12 cellular contexts compared by ENCODE assay signal in genomic region chr14:63875311-63875710, GRCh38. TPM values are rescaled to one million over a fixed set of nuclear protein-coding genes. Genes with fewer than 3 reads are reported as not detected.
DNase-seq lines count a peak whose midpoint lies in the region; ATAC-seq, FAIRE-seq and TF ChIP-seq lines count a peak whose summit lies in the region.
"Had no signal": no experiment of that assay in that cellular context is flagged by ENCODE, and none has a peak within 500 bp of the region (broad histone marks: within the 10 kb centered on the region; RNA-seq: fewer than 3 reads in every experiment).

No MANE protein-coding gene starts in this region.

- WGBS in testis, 2 donors, result 60 to 77% methylated on average over 2 of the region's 2 CpGs
- WGBS in spleen, 5 donors, result 67 to 80% (median 79%) methylated on average over 2 of the region's 2 CpGs

- TF ChIP-seq POLR2A in testis (IDR thresholded peaks at IDR 0.05) (no peak), spleen (IDR thresholded peaks at IDR 0.05) (no peak)

- peaks cover 30 to 36% of the 10 kb centered on the region in 2 donors for H3K4me1 ChIP-seq in kidney (ENCODE audit: control insufficient read depth in 1 of 2, insufficient read depth in 1 of 2, low read depth in 1 of 2, low read length in 2 of 2)
- peaks cover 31% of the 10 kb centered on the region for H3K4me1 ChIP-seq in testis
- H3K4me1 ChIP-seq in spleen, result peaks cover 12 to 68% (median 40%) of the 10 kb centered on the region in 6 donors

- no peak for TF ChIP-seq CTCF in LNCaP clone FGC (IDR thresholded peaks at IDR 0.05; ENCODE audit: control insufficient read depth, extremely low read depth, insufficient read depth)
- no peak for TF ChIP-seq CTCF in kidney (IDR thresholded peaks at IDR 0.05; ENCODE audit: borderline replicate concordance, extremely low read depth, insufficient read depth)
- TF ChIP-seq CTCF in testis (IDR thresholded peaks at IDR 0.05), result no peak
- no peak for TF ChIP-seq CTCF in spleen (IDR thresholded peaks at IDR 0.05 in 8 of 11, conservative IDR thresholded peaks at IDR 0.05 in 3 of 11)

- intact Hi-C loops in kidney (cut with DNase I) (no loop called here), testis (cut with DNase I; ENCODE audit: low total_unique reads) (no loop called here), spleen (cut with DNase I; ENCODE audit: low total_unique reads) (no loop called here)

- H3K9ac ChIP-seq in kidney (ENCODE audit: low read length in 2 of 2), result no peak overlapping the region

- H3K36me3 ChIP-seq in kidney (ENCODE audit: control insufficient read depth in 1 of 2, insufficient read depth in 2 of 2, low read length in 2 of 2), result peaks cover 0 to 5% of the 10 kb centered on the region in 2 donors
- no peaks in the 10 kb centered on the region for H3K36me3 ChIP-seq in testis (ENCODE audit: low read depth, missing control alignments)
- H3K36me3 ChIP-seq in spleen, result no peaks in the 10 kb centered on the region

- peak; percentile 11 for FAIRE-seq in kidney (lab: Jason Lieb, UNC)

- no peak for ATAC-seq in GM19467 (IDR thresholded peaks at IDR 0.05; ENCODE audit: unreplicated experiment)

- peak; percentile 41 for DNase-seq in LNCaP clone FGC (ENCODE audit: low read depth)
- DNase-seq in dermis blood vessel endothelial cell, result peak; percentile 94
- peak; percentile 83 for DNase-seq in kidney
- DNase-seq in testis, result no peak
- DNase-seq in cerebellar nuclear complex (lab: John Stamatoyannopoulos, UW), result no peak
- no peak for DNase-seq in spleen
- no peak for DNase-seq in activated CD4-positive, alpha-beta T cell treated with anti-CD3 and anti-CD28 coated beads, Interleukin-2, amount 50 U/mL, for 4 hours
- DNase-seq: activated CD4-positive, alpha-beta T cell treated with anti-CD3 and anti-CD28 coated beads, Interleukin-2, amount 10 ng/mL, durations not matched to agents 7 days and 5 days; DMS79; naive B cell; NCI-H526 treated with DMSO at 0.1 percent for 48 hours had no signal

- no peak overlapping the region for H3K4me3 ChIP-seq in LNCaP clone FGC (ENCODE audit: low read depth, low read length)
- H3K4me3 ChIP-seq in kidney (ENCODE audit: low read length in 2 of 2), result no peak overlapping the region
- H3K4me3 ChIP-seq in testis, result no peak overlapping the region
- H3K4me3 ChIP-seq in spleen, result no peak overlapping the region

- H3K27me3 ChIP-seq in testis, result no peaks in the 10 kb centered on the region
- H3K27me3 ChIP-seq in spleen (replicated peaks in 1 of 7), result no peaks in the 10 kb centered on the region

- H3K9me3 ChIP-seq in kidney (ENCODE audit: control insufficient read depth in 1 of 2, low read length in 2 of 2) (no peaks in the 10 kb centered on the region), testis (no peaks in the 10 kb centered on the region), spleen (no peaks in the 10 kb centered on the region)

- peak overlapping the region; percentile 68 to 83 for H3K27ac ChIP-seq in kidney (ENCODE audit: low read depth in 2 of 2, low read length in 2 of 2)
- H3K27ac ChIP-seq in testis, result peak overlapping the region; percentile 36 to 58
- peak overlapping the region in 3 of 8 donors; percentile 20 to 37 (median 25) for H3K27ac ChIP-seq in spleen

RNA-seq across cellular contexts. Expression of gene SYNE2, which starts 22.5 kb away (rescaled TPM):
- 93.6 and 96.3 TPM in 2 replicates for total RNA-seq in dermis blood vessel endothelial cell
- total RNA-seq in kidney, result 461 TPM
- polyA plus RNA-seq in kidney (ENCODE audit: insufficient read depth, low read depth, low replicate concordance), result 65.9 TPM
- 100 to 1,000 TPM; 511 to 519 TPM for total RNA-seq in testis
- polyA plus RNA-seq in testis (ENCODE audit: insufficient read depth, low read depth, low replicate concordance), result 74.6 TPM
- total RNA-seq in spleen, result 100 to 1,000 TPM; 128 to 173 (median 154) TPM
- polyA plus RNA-seq in spleen, result 10 to 100 TPM; 16.0 to 25.5 (median 19.6) TPM

Comparison
In these comparisons a context has a peak if more than half of its experiments do, and no peak if none do; other contexts are left out.
1. DNase-seq: peak in LNCaP clone FGC (single experiment), dermis blood vessel endothelial cell (single experiment) and kidney (single experiment); none in testis (single experiment), cerebellar nuclear complex (0 of 2), spleen (single experiment) and activated CD4-positive, alpha-beta T cell treated with anti-CD3 and anti-CD28 coated beads, Interleukin-2, amount 50 U/mL, for 4 hours (0 of 2).